ENCODE assay signal across 26 cellular contexts in genomic region chr2:61718965-61719364, GRCh38.
"Had no signal": no experiment of that assay in that cellular context is flagged by ENCODE, and none has a peak within 500 bp of the region (broad histone marks: within the 10 kb centered on the region; RNA-seq: fewer than 3 reads in every experiment).

No MANE protein-coding gene starts in this region.

- H3K4me1 ChIP-seq: breast epithelium, thyroid gland, upper lobe of right lung had no signal

- ATAC-seq: activated CD8-positive, alpha-beta T cell treated with anti-CD3 and anti-CD28 coated beads for 36 hours; activated T-cell treated with anti-CD3 and anti-CD28 coated beads, Interleukin-2, amount 50 U/mL, for 4 hours; activated T-helper 17 cell treated with anti-CD3 and anti-CD28 coated beads, Interleukin-2, amount 50 U/mL, for 72 hours; esophagus mucosa; foreskin keratinocyte; naive thymus-derived CD8-positive, alpha-beta T cell; sciatic nerve; stimulated activated memory B cell treated with anti-CD40 and anti-IgM and Interleukin-4, amounts not matched to agents 10 μg/mL and 1 μg/mL and 100 μg/mL, for 72 hours; stimulated activated naive CD8-positive, alpha-beta T cell treated with anti-CD3 and anti-CD28 coated beads, Interleukin-15, amount 100 ng/mL, for 72 hours; T-helper 17 cell; upper lobe of right lung; WTC11 had no signal

- H3K4me2 ChIP-seq: smooth muscle cell had no signal

- H3K4me3 ChIP-seq: breast epithelium, smooth muscle cell, thyroid gland, upper lobe of right lung had no signal

- H3K9me3 Mint-ChIP-seq: activated CD8-positive, alpha-beta T cell treated with anti-CD3 and anti-CD28 coated beads for 36 hours; activated naive CD4-positive, alpha-beta T cell treated with anti-CD3 and anti-CD28 coated beads, Interleukin-2, amount 50 U/mL, for 24 hours; activated T-cell treated with anti-CD3 and anti-CD28 coated beads, Interleukin-2, amount 50 U/mL, for 4 hours; activated T-helper 17 cell treated with anti-CD3 and anti-CD28 coated beads, Interleukin-2, amount 50 U/mL, for 72 hours; central memory CD8-positive, alpha-beta T cell; dendritic cell treated with granulocyte-macrophage colony-stimulating factor and Interleukin-4, amounts not matched to agents 40 ng/mL and 50 ng/mL, for 4 days; endodermal cell; mesothelial cell of epicardium; naive thymus-derived CD8-positive, alpha-beta T cell; stimulated activated memory B cell treated with anti-CD40 and anti-IgM and Interleukin-4, amounts not matched to agents 10 μg/mL and 1 μg/mL and 100 μg/mL, for 72 hours; stimulated activated naive CD8-positive, alpha-beta T cell treated with anti-CD3 and anti-CD28 coated beads, Interleukin-15, amount 100 ng/mL, for 72 hours; WTC11 had no signal

- H3K36me3 Mint-ChIP-seq: activated naive CD4-positive, alpha-beta T cell treated with anti-CD3 and anti-CD28 coated beads, Interleukin-2, amount 50 U/mL, for 24 hours; mesothelial cell of epicardium; naive thymus-derived CD8-positive, alpha-beta T cell; stimulated activated memory B cell treated with anti-CD40 and anti-IgM and Interleukin-4, amounts not matched to agents 10 μg/mL and 1 μg/mL and 100 μg/mL, for 72 hours; WTC11 had no signal

- H3K27ac Mint-ChIP-seq: activated CD8-positive, alpha-beta T cell treated with anti-CD3 and anti-CD28 coated beads for 36 hours; activated naive CD4-positive, alpha-beta T cell treated with anti-CD3 and anti-CD28 coated beads, Interleukin-2, amount 50 U/mL, for 24 hours; activated T-helper 17 cell treated with anti-CD3 and anti-CD28 coated beads, Interleukin-2, amount 50 U/mL, for 72 hours; dendritic cell treated with granulocyte-macrophage colony-stimulating factor and Interleukin-4, amounts not matched to agents 40 ng/mL and 50 ng/mL, for 4 days; endodermal cell; mesothelial cell of epicardium; naive thymus-derived CD8-positive, alpha-beta T cell; stimulated activated memory B cell treated with anti-CD40 and anti-IgM and Interleukin-4, amounts not matched to agents 10 μg/mL and 1 μg/mL and 100 μg/mL, for 72 hours; stimulated activated naive CD8-positive, alpha-beta T cell treated with anti-CD3 and anti-CD28 coated beads, Interleukin-15, amount 100 ng/mL, for 72 hours; T-helper 17 cell; WTC11 had no signal

- H3K9me3 ChIP-seq: breast epithelium, thyroid gland, upper lobe of right lung had no signal

- DNase-seq: activated CD4-positive, alpha-beta T cell treated with anti-CD3 and anti-CD28 coated beads for 1 hour; activated CD4-positive, alpha-beta T cell treated with anti-CD3 and anti-CD28 coated beads, Interleukin-2, amount 50 U/mL, for 1 hour; activated CD8-positive, alpha-beta T cell treated with anti-CD3 and anti-CD28 coated beads for 36 hours; activated T-cell treated with anti-CD3 and anti-CD28 coated beads, Interleukin-2, amount 50 U/mL, for 4 hours; endodermal cell; foreskin keratinocyte; naive thymus-derived CD8-positive, alpha-beta T cell; posterior cingulate gyrus; stimulated activated CD4-positive, alpha-beta T cell treated with anti-CD3 and anti-CD28 coated beads, Interleukin-1b, Interleukin-23, amount 100 ng/mL, for 48 hours; stimulated activated CD4-positive, alpha-beta T cell treated with anti-CD3 and anti-CD28 coated beads, Interleukin-4, amount 100 ng/mL, for 4 hours; stimulated activated CD8-positive, alpha-beta memory T cell treated with anti-CD3 and anti-CD28 coated beads, Interleukin-4, amount 100 ng/mL, for 48 hours; stimulated activated naive CD8-positive, alpha-beta T cell treated with anti-CD3 and anti-CD28 coated beads, Interleukin-15, amount 100 ng/mL, for 72 hours; T-helper 17 cell; thyroid gland; upper lobe of right lung had no signal

- H3K36me3 ChIP-seq: breast epithelium, thyroid gland, upper lobe of right lung had no signal

- H3K4me3 Mint-ChIP-seq: activated CD8-positive, alpha-beta T cell treated with anti-CD3 and anti-CD28 coated beads for 36 hours; activated naive CD4-positive, alpha-beta T cell treated with anti-CD3 and anti-CD28 coated beads, Interleukin-2, amount 50 U/mL, for 24 hours; activated T-cell treated with anti-CD3 and anti-CD28 coated beads, Interleukin-2, amount 50 U/mL, for 4 hours; activated T-helper 17 cell treated with anti-CD3 and anti-CD28 coated beads, Interleukin-2, amount 50 U/mL, for 72 hours; central memory CD8-positive, alpha-beta T cell; dendritic cell treated with granulocyte-macrophage colony-stimulating factor and Interleukin-4, amounts not matched to agents 40 ng/mL and 50 ng/mL, for 4 days; endodermal cell; mesothelial cell of epicardium; naive thymus-derived CD8-positive, alpha-beta T cell; stimulated activated memory B cell treated with anti-CD40 and anti-IgM and Interleukin-4, amounts not matched to agents 10 μg/mL and 1 μg/mL and 100 μg/mL, for 72 hours; stimulated activated naive CD8-positive, alpha-beta T cell treated with anti-CD3 and anti-CD28 coated beads, Interleukin-15, amount 100 ng/mL, for 72 hours; T-helper 17 cell; WTC11 had no signal

- H3K27me3 ChIP-seq: breast epithelium, foreskin keratinocyte, thyroid gland, upper lobe of right lung had no signal

- H3K27ac ChIP-seq: breast epithelium, foreskin keratinocyte, thyroid gland, upper lobe of right lung had no signal

- H3K4me1 Mint-ChIP-seq: activated naive CD4-positive, alpha-beta T cell treated with anti-CD3 and anti-CD28 coated beads, Interleukin-2, amount 50 U/mL, for 24 hours; activated T-helper 17 cell treated with anti-CD3 and anti-CD28 coated beads, Interleukin-2, amount 50 U/mL, for 72 hours; central memory CD8-positive, alpha-beta T cell; endodermal cell; mesothelial cell of epicardium; naive thymus-derived CD8-positive, alpha-beta T cell; stimulated activated memory B cell treated with anti-CD40 and anti-IgM and Interleukin-4, amounts not matched to agents 10 μg/mL and 1 μg/mL and 100 μg/mL, for 72 hours; stimulated activated naive CD8-positive, alpha-beta T cell treated with anti-CD3 and anti-CD28 coated beads, Interleukin-15, amount 100 ng/mL, for 72 hours; T-helper 17 cell; WTC11 had no signal

- H3K27me3 Mint-ChIP-seq: central memory CD8-positive, alpha-beta T cell; dendritic cell treated with granulocyte-macrophage colony-stimulating factor and Interleukin-4, amounts not matched to agents 40 ng/mL and 50 ng/mL, for 4 days had no signal
